In genomic region chr3:157094751-157095480, GRCh38 we compare ENCODE assay signal across 24 cellular contexts.
DNase-seq lines count a peak whose midpoint lies in the region; ATAC-seq and TF ChIP-seq lines count a peak whose summit lies in the region.
"Had no signal": no experiment of that assay in that cellular context is flagged by ENCODE, and none has a peak within 500 bp of the region (broad histone marks: within the 10 kb centered on the region; RNA-seq: fewer than 3 reads in every experiment).

No MANE protein-coding gene starts in this region.

- H2AFZ ChIP-seq in SK-N-SH (ENCODE audit: low read depth): no peak overlapping the region

- no peaks in the 10 kb centered on the region for H3K27me3 ChIP-seq in SK-N-SH (ENCODE audit: insufficient read depth)
- no peaks in the 10 kb centered on the region for H3K27me3 ChIP-seq in foreskin keratinocyte
- no peaks in the 10 kb centered on the region for H3K27me3 ChIP-seq in psoas muscle (ENCODE audit: insufficient read depth in 3 of 3, low read length in 2 of 3)
- H3K27me3 ChIP-seq: tibial nerve had no signal

- peaks cover 11 to 22% of the 10 kb centered on the region in 2 donors for H3K27me3 Mint-ChIP-seq in natural killer cell treated with Interleukin-12 subunit alpha and Interleukin-12 subunit beta and Interleukin-15 and Interleukin-18, amount 100 ng/mL, for 72 hours
- H3K27me3 Mint-ChIP-seq in activated CD4-positive, alpha-beta T cell treated with anti-CD3 and anti-CD28 coated beads, Interleukin-2, amount 10 ng/mL, durations not matched to agents 7 days and 5 days: no peaks in the 10 kb centered on the region
- H3K27me3 Mint-ChIP-seq: activated CD4-positive, alpha-beta T cell treated with anti-CD3 and anti-CD28 coated beads, Interleukin-2, amount 10 ng/mL, durations not matched to agents 24 days and 14 days had no signal

- no peak for TF ChIP-seq CTCF in SK-N-SH (IDR thresholded peaks at IDR 0.05)
- no peak for TF ChIP-seq CTCF in foreskin keratinocyte (conservative IDR thresholded peaks at IDR 0.05)
- TF ChIP-seq CTCF in psoas muscle (IDR thresholded peaks at IDR 0.05): no peak
- TF ChIP-seq CTCF in GM20000 (IDR thresholded peaks at IDR 0.05; ENCODE audit: extremely low read depth, missing control alignments): no peak

- no peaks in the 10 kb centered on the region for H4K20me1 ChIP-seq in SK-N-SH (ENCODE audit: insufficient read depth)

- H3F3A ChIP-seq in SK-N-SH (replicated peaks; ENCODE audit: insufficient read depth): no peaks in the 10 kb centered on the region

- H3K4me1 Mint-ChIP-seq in natural killer cell treated with Interleukin-12 subunit alpha and Interleukin-12 subunit beta and Interleukin-15 and Interleukin-18, amount 100 ng/mL, for 72 hours (ENCODE audit: low read depth in 2 of 2): peaks cover 12 to 44% of the 10 kb centered on the region in 2 donors
- peaks cover 59% of the 10 kb centered on the region for H3K4me1 Mint-ChIP-seq in activated CD4-positive, alpha-beta T cell treated with anti-CD3 and anti-CD28 coated beads, Interleukin-2, amount 10 ng/mL, durations not matched to agents 7 days and 5 days

- H3K9me3 ChIP-seq in SK-N-SH (no peaks in the 10 kb centered on the region), psoas muscle (no peaks in the 10 kb centered on the region)
- H3K9me3 ChIP-seq: tibial nerve had no signal

- peaks cover under 1 to 10% of the 10 kb centered on the region in 2 experiments; a peak in 2 of 4 replicates for H3K4me1 ChIP-seq in SK-N-SH (ENCODE audit: control insufficient read depth in 1 of 2, insufficient read depth in 2 of 2, low read depth in 1 of 2, low read length in 1 of 2)
- H3K4me1 ChIP-seq in foreskin keratinocyte: peaks cover 36% of the 10 kb centered on the region
- peaks cover 19% of the 10 kb centered on the region for H3K4me1 ChIP-seq in psoas muscle

- no peak overlapping the region for H3K4me3 ChIP-seq in SK-N-SH (ENCODE audit: low read depth in 2 of 2, low read length in 1 of 2)
- no peak overlapping the region for H3K4me3 ChIP-seq in psoas muscle
- H3K4me3 ChIP-seq: SK-N-MC, tibial nerve had no signal

- CTCF ChIA-PET in SK-N-SH (lab: Yijun Ruan, JAX): interaction anchor here (2.0 to 2.4 kb wide), 2 partner anchors 16 to 42 kb away, joined by 6 to 11 read pairs; no protein-coding TSS in a partner anchor
- CTCF ChIA-PET in activated CD4-positive, alpha-beta T cell treated with anti-CD3 and anti-CD28 coated beads, Interleukin-2, amount 10 ng/mL, durations not matched to agents 7 days and 5 days (lab: Charles Lee): interaction anchor here (0.6 to 1.9 kb wide), 8 partner anchors 11 to 1180 kb away, joined by 3 to 6 read pairs (median 4); partner anchors contain the start of gene TIPARP

- TF ChIP-seq EP300 in SK-N-SH (IDR thresholded peaks at IDR 0.05; ENCODE audit: borderline replicate concordance in 1 of 2, low read depth in 1 of 2, low read length in 1 of 2): no peak

- intact Hi-C loops in psoas muscle (cut with DNase I): no loop called here

- ATAC-seq in SK-N-SH treated with all-trans-retinoic acid at 6 μM for 48 hours (no peak; the same call in 2 of the 3 replicates), foreskin keratinocyte (peak; percentile 9), psoas muscle (peak in 3 of 4 donors; percentile 28 to 57 (median 38))
- no peak for ATAC-seq in natural killer cell treated with Interleukin-12 subunit alpha and Interleukin-12 subunit beta and Interleukin-15 and Interleukin-18, amount 100 ng/mL, for 72 hours
- ATAC-seq: activated naive CD4-positive, alpha-beta T cell treated with anti-CD3 and anti-CD28 coated beads, Interleukin-2, amount 50 U/mL, for 72 hours; CD8-positive, alpha-beta T cell had no signal

- H3K36me3 ChIP-seq in SK-N-SH (replicated peaks in 1 of 2; ENCODE audit: control insufficient read depth in 1 of 2, insufficient read depth in 2 of 2, low read length in 1 of 2) (no peaks in the 10 kb centered on the region), psoas muscle (ENCODE audit: insufficient read depth in 1 of 2, low read depth in 1 of 2) (no peaks in the 10 kb centered on the region)
- H3K36me3 ChIP-seq: tibial nerve, WERI-Rb-1 had no signal

- H3K9me2 ChIP-seq in SK-N-SH: no peaks in the 10 kb centered on the region

- H3K9me3 Mint-ChIP-seq in natural killer cell treated with Interleukin-12 subunit alpha and Interleukin-12 subunit beta and Interleukin-15 and Interleukin-18, amount 100 ng/mL, for 72 hours: no peaks in the 10 kb centered on the region
- peaks cover 7% of the 10 kb centered on the region for H3K9me3 Mint-ChIP-seq in activated CD4-positive, alpha-beta T cell treated with anti-CD3 and anti-CD28 coated beads, Interleukin-2, amount 10 ng/mL, durations not matched to agents 7 days and 5 days
- H3K9me3 Mint-ChIP-seq: CD8-positive, alpha-beta T cell; T-helper 2 cell treated with Interferon-gamma antibody and Interleukin-4, amounts not matched to agents 5 μg/mL and 100 μg/mL, for 36 hours had no signal

- TF ChIP-seq RAD21 in SK-N-SH (IDR thresholded peaks at IDR 0.05; ENCODE audit: low read length): no peak

- POLR2A ChIA-PET in SK-N-SH (lab: Yijun Ruan, JAX): no interaction called here
- POLR2A ChIA-PET in activated CD4-positive, alpha-beta T cell treated with anti-CD3 and anti-CD28 coated beads, Interleukin-2, amount 10 ng/mL, durations not matched to agents 7 days and 5 days (lab: Charles Lee): no interaction called here

- H3K27ac ChIP-seq in SK-N-SH (ENCODE audit: low read depth in 2 of 2, low read length in 1 of 2) (no peak overlapping the region), foreskin keratinocyte (no peak overlapping the region), psoas muscle (no peak overlapping the region)
- H3K27ac ChIP-seq: 22Rv1, SK-N-MC, tibial nerve, WERI-Rb-1 had no signal

- no peak overlapping the region for H3K4me3 Mint-ChIP-seq in natural killer cell treated with Interleukin-12 subunit alpha and Interleukin-12 subunit beta and Interleukin-15 and Interleukin-18, amount 100 ng/mL, for 72 hours
- no peak overlapping the region for H3K4me3 Mint-ChIP-seq in activated CD4-positive, alpha-beta T cell treated with anti-CD3 and anti-CD28 coated beads, Interleukin-2, amount 10 ng/mL, durations not matched to agents 7 days and 5 days
- H3K4me3 Mint-ChIP-seq: activated CD4-positive, alpha-beta T cell treated with anti-CD3 and anti-CD28 coated beads, Interleukin-2, amount 10 ng/mL, durations not matched to agents 24 days and 14 days; activated T-helper 1 cell treated with anti-CD3 and anti-CD28 coated beads, Interleukin-12 subunit alpha, Interleukin-12 subunit beta, Interleukin-2, Interleukin-4 antibody, amounts not matched to agents 30 ng/mL and 10 ng/mL and 1 ng/mL, durations not matched to agents 14 hours and 24 hours and 36 hours; CD8-positive, alpha-beta T cell; T-helper 2 cell treated with Interferon-gamma antibody and Interleukin-4, amounts not matched to agents 5 μg/mL and 100 μg/mL, for 36 hours had no signal

- no peak overlapping the region for H3K27ac Mint-ChIP-seq in natural killer cell treated with Interleukin-12 subunit alpha and Interleukin-12 subunit beta and Interleukin-15 and Interleukin-18, amount 100 ng/mL, for 72 hours
- H3K27ac Mint-ChIP-seq in activated CD4-positive, alpha-beta T cell treated with anti-CD3 and anti-CD28 coated beads, Interleukin-2, amount 10 ng/mL, durations not matched to agents 7 days and 5 days: no peak overlapping the region
- H3K27ac Mint-ChIP-seq: activated CD4-positive, alpha-beta T cell treated with anti-CD3 and anti-CD28 coated beads, Interleukin-2, amount 10 ng/mL, durations not matched to agents 24 days and 14 days; activated naive CD4-positive, alpha-beta T cell treated with anti-CD3 and anti-CD28 coated beads, Interleukin-2, amount 50 U/mL, for 72 hours; activated T-helper 1 cell treated with anti-CD3 and anti-CD28 coated beads, Interleukin-12 subunit alpha, Interleukin-12 subunit beta, Interleukin-2, Interleukin-4 antibody, amounts not matched to agents 30 ng/mL and 10 ng/mL and 1 ng/mL, durations not matched to agents 14 hours and 24 hours and 36 hours; CD8-positive, alpha-beta T cell; T-helper 2 cell treated with Interferon-gamma antibody and Interleukin-4, amounts not matched to agents 5 μg/mL and 100 μg/mL, for 36 hours had no signal

- no peak for DNase-seq in SK-N-SH
- DNase-seq in LHCN-M2 (ENCODE audit: low read depth): peak; percentile 59
- DNase-seq in foreskin keratinocyte: no peak
- DNase-seq in psoas muscle: no peak
- DNase-seq in GM20000 (ENCODE audit: low spot score): no peak
- no peak for DNase-seq in natural killer cell treated with Interleukin-12 subunit alpha and Interleukin-12 subunit beta and Interleukin-15 and Interleukin-18, amount 100 ng/mL, for 72 hours (ENCODE audit: low spot score)
- no peak for DNase-seq in activated CD4-positive, alpha-beta T cell treated with anti-CD3 and anti-CD28 coated beads, Interleukin-2, amount 10 ng/mL, durations not matched to agents 7 days and 5 days
- DNase-seq: activated CD4-positive, alpha-beta T cell treated with anti-CD3 and anti-CD28 coated beads, Interleukin-2, amount 10 ng/mL, durations not matched to agents 24 days and 14 days; CD8-positive, alpha-beta T cell; DMS153; GDM1; NCI-H187; NCI-H2227 treated with DMSO at 0.1 percent for 48 hours; NCI-H69; posterior cingulate gyrus; RPMI8226; WERI-Rb-1 had no signal

- H3K9ac ChIP-seq in SK-N-SH: no peak overlapping the region

- no peaks in the 10 kb centered on the region for H3K79me2 ChIP-seq in SK-N-SH (ENCODE audit: insufficient read depth)

- WGBS in SK-N-SH (ENCODE audit: low lambda C conversion rate): 80% methylated on average over 5 of the region's 5 CpGs
- 58 to 71% (median 60%) methylated on average over 5 of the region's 5 CpGs for WGBS in psoas muscle, 3 donors

- H3K4me2 ChIP-seq in SK-N-SH: 0 out of 2 replicates have a peak overlapping the region, but pooled peaks have one; percentile 16

- H3K36me3 Mint-ChIP-seq in natural killer cell treated with Interleukin-12 subunit alpha and Interleukin-12 subunit beta and Interleukin-15 and Interleukin-18, amount 100 ng/mL, for 72 hours: no peaks in the 10 kb centered on the region
- H3K36me3 Mint-ChIP-seq in activated CD4-positive, alpha-beta T cell treated with anti-CD3 and anti-CD28 coated beads, Interleukin-2, amount 10 ng/mL, durations not matched to agents 7 days and 5 days (ENCODE audit: low read depth): no peaks in the 10 kb centered on the region
- H3K36me3 Mint-ChIP-seq: CD8-positive, alpha-beta T cell had no signal

TF ChIP-seq in SK-N-SH treated with all-trans-retinoic acid at 6 μM for 48 hours, 23 proteins besides CTCF, POLR2A, EP300 and RAD21:
- TF ChIP-seq TCF4 (CRISPR knock-in tag; IDR thresholded peaks at IDR 0.05; ENCODE audit: borderline replicate concordance) (no peak), ZFP30 (CRISPR knock-in tag; IDR thresholded peaks at IDR 0.05) (no peak), GLIS3 (CRISPR knock-in tag; IDR thresholded peaks at IDR 0.05) (no peak)

Comparison
In these comparisons a context has a peak if more than half of its experiments do, and no peak if none do; other contexts are left out.
1. ATAC-seq: peak in foreskin keratinocyte (single experiment) and psoas muscle (3 of 4); none in SK-N-SH treated with all-trans-retinoic acid at 6 μM for 48 hours (single experiment) and natural killer cell treated with Interleukin-12 subunit alpha and Interleukin-12 subunit beta and Interleukin-15 and Interleukin-18, amount 100 ng/mL, for 72 hours (0 of 2).